8 cellular contexts compared by ENCODE assay signal in genomic region chr1:25616080-25616931, GRCh38. TPM values are rescaled to one million over a fixed set of nuclear protein-coding genes. Genes with fewer than 3 reads are reported as not detected.
DNase-seq lines count a peak whose midpoint lies in the region; ATAC-seq and TF ChIP-seq lines count a peak whose summit lies in the region.

MAN1C1 (plus strand) TSS chr1:25616791; CDS start chr1:25617798, 1,007 bp downstream.

- H3K4me3 Mint-ChIP-seq in activated CD8-positive, alpha-beta T cell treated with anti-CD3 and anti-CD28 coated beads, Interleukin-2, amount 10 ng/mL, durations not matched to agents 7 days and 5 days, result peak within 1 kb of the TSS; percentile 66

- no peaks in the 10 kb centered on the region for H3K9me3 Mint-ChIP-seq in activated CD8-positive, alpha-beta T cell treated with anti-CD3 and anti-CD28 coated beads, Interleukin-2, amount 10 ng/mL, durations not matched to agents 7 days and 5 days (ENCODE audit: insufficient read depth)

- H3K4me1 Mint-ChIP-seq in activated CD8-positive, alpha-beta T cell treated with anti-CD3 and anti-CD28 coated beads, Interleukin-2, amount 10 ng/mL, durations not matched to agents 7 days and 5 days (ENCODE audit: low read depth), result peaks cover 59% of the 10 kb centered on the region

- ATAC-seq in GM19025 (IDR thresholded peaks at IDR 0.05; ENCODE audit: low read depth, unreplicated experiment) (peak; percentile 66), HG03442 (IDR thresholded peaks at IDR 0.05; ENCODE audit: unreplicated experiment) (peak; percentile 66), lung (ENCODE audit: insufficient read depth, low FRiP score) (peak; percentile 95)
- peak; percentile 69 for ATAC-seq in activated CD8-positive, alpha-beta T cell treated with anti-CD3 and anti-CD28 coated beads, Interleukin-2, amount 10 ng/mL, durations not matched to agents 7 days and 5 days

- 0 to 1% methylated on average over 62 to 107 of the region's 107 CpGs for WGBS in lung, 2 donors

- H3K36me3 ChIP-seq in lung (ENCODE audit: control insufficient read depth in 2 of 2, insufficient read depth in 2 of 2, low read length in 2 of 2), result no peaks in the 10 kb centered on the region

- H3K27ac Mint-ChIP-seq in activated CD8-positive, alpha-beta T cell treated with anti-CD3 and anti-CD28 coated beads, Interleukin-2, amount 10 ng/mL, durations not matched to agents 7 days and 5 days, result peak within 1 kb of the TSS; percentile 59

- H3K4me3 ChIP-seq in lung, result peak within 1 kb of the TSS; percentile 51

- CTCF ChIA-PET in activated CD8-positive, alpha-beta T cell treated with anti-CD3 and anti-CD28 coated beads, Interleukin-2, amount 10 ng/mL, durations not matched to agents 7 days and 5 days (lab: Charles Lee), result interaction anchor here (1.0 to 4.8 kb wide), 4 partner anchors 7 to 60 kb away, joined by 3 to 38 read pairs (median 4); no protein-coding TSS in a partner anchor

- POLR2A ChIA-PET in activated CD8-positive, alpha-beta T cell treated with anti-CD3 and anti-CD28 coated beads, Interleukin-2, amount 10 ng/mL, durations not matched to agents 7 days and 5 days (lab: Charles Lee), result interaction anchor here (0.6 to 1.3 kb wide), 3 partner anchors 55 to 158 kb away, joined by 3 to 4 read pairs (median 3); no protein-coding TSS in a partner anchor

- TF ChIP-seq CTCF in lung (IDR thresholded peaks at IDR 0.05; ENCODE audit: control extremely low read depth, extremely low read depth), result peak; percentile 3

- H3K27me3 ChIP-seq in lung (ENCODE audit: control insufficient read depth, insufficient read depth), result no peaks in the 10 kb centered on the region

- no peaks in the 10 kb centered on the region for H3K9me3 ChIP-seq in lung (ENCODE audit: control insufficient read depth in 2 of 2, insufficient read depth in 1 of 2, low read length in 1 of 2)

- peaks cover 0 to 7% of the 10 kb centered on the region in 2 donors for H3K4me1 ChIP-seq in lung (ENCODE audit: control insufficient read depth in 2 of 2, insufficient read depth in 2 of 2, low read length in 2 of 2)

- H3K27ac ChIP-seq in lung (ENCODE audit: low read depth in 1 of 2, low read length in 1 of 2), result peak within 1 kb of the TSS; percentile 67 to 85

- H3K27me3 Mint-ChIP-seq in activated CD8-positive, alpha-beta T cell treated with anti-CD3 and anti-CD28 coated beads, Interleukin-2, amount 10 ng/mL, durations not matched to agents 7 days and 5 days (ENCODE audit: low read depth), result peaks cover 22% of the 10 kb centered on the region

- DNase-seq in AG20443 (ENCODE audit: low spot score) (peak; percentile 100), NCI-H82 (lab: John Stamatoyannopoulos, UW) (peak; percentile 95), lung (ENCODE audit: low spot score) (peak; percentile 87)
- peak; percentile 79 for DNase-seq in activated CD8-positive, alpha-beta T cell treated with anti-CD3 and anti-CD28 coated beads, Interleukin-2, amount 10 ng/mL, durations not matched to agents 7 days and 5 days
- peak; percentile 73 for DNase-seq in effector CD4-positive, alpha-beta T cell
- DNase-seq in stimulated activated CD4-positive, alpha-beta T cell treated with anti-CD3 and anti-CD28 coated beads, TNF-alpha, amount 100 ng/mL, for 1 hour (ENCODE audit: low read depth in 3 of 3, low spot score in 1 of 3), result peak; percentile 65 to 80 (median 70)

- peaks cover 22% of the 10 kb centered on the region for H3K36me3 Mint-ChIP-seq in activated CD8-positive, alpha-beta T cell treated with anti-CD3 and anti-CD28 coated beads, Interleukin-2, amount 10 ng/mL, durations not matched to agents 7 days and 5 days (ENCODE audit: low read depth)

RNA-seq across cellular contexts. Expression of gene MAN1C1, which starts in this region (rescaled TPM):
- 10 to 100 TPM; 16.8 to 17.9 TPM for total RNA-seq in activated CD8-positive, alpha-beta T cell treated with anti-CD3 and anti-CD28 coated beads, Interleukin-2, amount 10 ng/mL, durations not matched to agents 7 days and 5 days
- total RNA-seq in lung, result 10 to 100 TPM; 14.5 to 14.7 TPM
- 10 to 100 TPM in 1 of 2 donors, 1 to 10 TPM in 1; 4.6 to 11.6 TPM for polyA plus RNA-seq in lung

Comparison
In these comparisons a context has a peak if more than half of its experiments do, and no peak if none do; other contexts are left out.
1. Peak in every context shown above with its lines: DNase-seq, ATAC-seq, H3K4me3 ChIP-seq and H3K27ac ChIP-seq.